In the genomic region with DNA sequence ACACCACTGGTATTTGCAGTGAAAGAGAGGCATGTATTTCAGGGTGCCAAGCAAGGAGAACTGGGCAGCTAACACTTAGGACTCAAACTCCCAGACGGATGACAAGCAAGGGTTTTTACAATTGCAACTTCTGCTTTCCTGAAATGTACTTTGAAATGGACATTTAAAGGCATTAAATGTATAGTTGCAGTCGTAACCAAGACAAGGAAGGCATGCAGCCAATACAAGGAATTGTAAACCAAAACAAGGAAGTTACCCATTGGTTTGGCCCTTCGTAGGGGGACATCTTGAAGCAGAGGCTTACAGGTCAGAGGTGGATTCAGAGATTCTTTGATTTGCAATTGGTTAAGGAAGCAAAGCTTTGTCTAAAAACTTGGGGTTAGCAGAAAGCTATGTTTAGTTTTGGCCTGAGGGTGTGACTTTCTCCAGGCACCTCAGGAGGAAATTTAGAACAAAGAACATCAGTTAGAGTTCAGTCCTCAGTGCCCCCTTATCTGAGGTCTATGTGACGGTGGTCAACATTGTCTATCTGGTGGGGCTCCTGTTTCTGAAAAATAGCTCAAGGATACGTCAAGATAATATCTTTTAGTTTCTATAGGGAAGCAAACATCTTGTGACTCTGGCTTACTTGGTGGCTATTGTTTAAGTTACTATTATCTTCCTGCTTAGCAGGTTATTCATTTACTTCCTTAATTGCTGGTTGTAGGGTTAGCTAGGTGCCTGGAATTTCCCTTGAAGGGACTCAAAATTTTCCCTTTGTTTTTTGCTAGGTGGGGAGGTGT, we compare ENCODE assay signal across 1 cellular context.
TF ChIP-seq lines count a peak whose summit lies in the region.

No MANE protein-coding gene starts in this region.

TF ChIP-seq in GM23338, 12 proteins besides CTCF, POLR2A, EP300 and RAD21 (continued from another document):
- TF ChIP-seq, protein P1, sequence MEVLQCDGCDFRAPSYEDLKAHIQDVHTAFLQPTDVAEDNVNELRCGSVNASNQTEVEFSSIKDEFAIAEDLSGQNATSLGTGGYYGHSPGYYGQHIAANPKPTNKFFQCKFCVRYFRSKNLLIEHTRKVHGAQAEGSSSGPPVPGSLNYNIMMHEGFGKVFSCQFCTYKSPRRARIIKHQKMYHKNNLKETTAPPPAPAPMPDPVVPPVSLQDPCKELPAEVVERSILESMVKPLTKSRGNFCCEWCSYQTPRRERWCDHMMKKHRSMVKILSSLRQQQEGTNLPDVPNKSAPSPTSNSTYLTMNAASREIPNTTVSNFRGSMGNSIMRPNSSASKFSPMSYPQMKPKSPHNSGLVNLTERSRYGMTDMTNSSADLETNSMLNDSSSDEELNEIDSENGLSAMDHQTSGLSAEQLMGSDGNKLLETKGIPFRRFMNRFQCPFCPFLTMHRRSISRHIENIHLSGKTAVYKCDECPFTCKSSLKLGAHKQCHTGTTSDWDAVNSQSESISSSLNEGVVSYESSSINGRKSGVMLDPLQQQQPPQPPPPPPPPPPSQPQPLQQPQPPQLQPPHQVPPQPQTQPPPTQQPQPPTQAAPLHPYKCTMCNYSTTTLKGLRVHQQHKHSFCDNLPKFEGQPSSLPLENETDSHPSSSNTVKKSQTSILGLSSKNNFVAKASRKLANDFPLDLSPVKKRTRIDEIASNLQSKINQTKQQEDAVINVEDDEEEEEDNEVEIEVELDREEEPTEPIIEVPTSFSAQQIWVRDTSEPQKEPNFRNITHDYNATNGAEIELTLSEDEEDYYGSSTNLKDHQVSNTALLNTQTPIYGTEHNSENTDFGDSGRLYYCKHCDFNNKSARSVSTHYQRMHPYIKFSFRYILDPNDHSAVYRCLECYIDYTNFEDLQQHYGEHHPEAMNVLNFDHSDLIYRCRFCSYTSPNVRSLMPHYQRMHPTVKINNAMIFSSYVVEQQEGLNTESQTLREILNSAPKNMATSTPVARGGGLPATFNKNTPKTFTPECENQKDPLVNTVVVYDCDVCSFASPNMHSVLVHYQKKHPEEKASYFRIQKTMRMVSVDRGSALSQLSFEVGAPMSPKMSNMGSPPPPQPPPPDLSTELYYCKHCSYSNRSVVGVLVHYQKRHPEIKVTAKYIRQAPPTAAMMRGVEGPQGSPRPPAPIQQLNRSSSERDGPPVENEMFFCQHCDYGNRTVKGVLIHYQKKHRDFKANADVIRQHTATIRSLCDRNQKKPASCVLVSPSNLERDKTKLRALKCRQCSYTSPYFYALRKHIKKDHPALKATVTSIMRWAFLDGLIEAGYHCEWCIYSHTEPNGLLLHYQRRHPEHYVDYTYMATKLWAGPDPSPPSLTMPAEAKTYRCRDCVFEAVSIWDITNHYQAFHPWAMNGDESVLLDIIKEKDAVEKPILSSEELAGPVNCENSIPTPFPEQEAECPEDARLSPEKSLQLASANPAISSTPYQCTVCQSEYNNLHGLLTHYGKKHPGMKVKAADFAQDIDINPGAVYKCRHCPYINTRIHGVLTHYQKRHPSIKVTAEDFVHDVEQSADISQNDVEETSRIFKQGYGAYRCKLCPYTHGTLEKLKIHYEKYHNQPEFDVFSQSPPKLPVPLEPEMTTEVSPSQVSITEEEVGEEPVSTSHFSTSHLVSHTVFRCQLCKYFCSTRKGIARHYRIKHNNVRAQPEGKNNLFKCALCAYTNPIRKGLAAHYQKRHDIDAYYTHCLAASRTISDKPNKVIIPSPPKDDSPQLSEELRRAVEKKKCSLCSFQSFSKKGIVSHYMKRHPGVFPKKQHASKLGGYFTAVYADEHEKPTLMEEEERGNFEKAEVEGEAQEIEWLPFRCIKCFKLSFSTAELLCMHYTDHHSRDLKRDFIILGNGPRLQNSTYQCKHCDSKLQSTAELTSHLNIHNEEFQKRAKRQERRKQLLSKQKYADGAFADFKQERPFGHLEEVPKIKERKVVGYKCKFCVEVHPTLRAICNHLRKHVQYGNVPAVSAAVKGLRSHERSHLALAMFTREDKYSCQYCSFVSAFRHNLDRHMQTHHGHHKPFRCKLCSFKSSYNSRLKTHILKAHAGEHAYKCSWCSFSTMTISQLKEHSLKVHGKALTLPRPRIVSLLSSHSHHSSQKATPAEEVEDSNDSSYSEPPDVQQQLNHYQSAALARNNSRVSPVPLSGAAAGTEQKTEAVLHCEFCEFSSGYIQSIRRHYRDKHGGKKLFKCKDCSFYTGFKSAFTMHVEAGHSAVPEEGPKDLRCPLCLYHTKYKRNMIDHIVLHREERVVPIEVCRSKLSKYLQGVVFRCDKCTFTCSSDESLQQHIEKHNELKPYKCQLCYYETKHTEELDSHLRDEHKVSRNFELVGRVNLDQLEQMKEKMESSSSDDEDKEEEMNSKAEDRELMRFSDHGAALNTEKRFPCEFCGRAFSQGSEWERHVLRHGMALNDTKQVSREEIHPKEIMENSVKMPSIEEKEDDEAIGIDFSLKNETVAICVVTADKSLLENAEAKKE (CRISPR knock-in tag; IDR thresholded peaks at IDR 0.05): no peak
- TF ChIP-seq, protein P2, sequence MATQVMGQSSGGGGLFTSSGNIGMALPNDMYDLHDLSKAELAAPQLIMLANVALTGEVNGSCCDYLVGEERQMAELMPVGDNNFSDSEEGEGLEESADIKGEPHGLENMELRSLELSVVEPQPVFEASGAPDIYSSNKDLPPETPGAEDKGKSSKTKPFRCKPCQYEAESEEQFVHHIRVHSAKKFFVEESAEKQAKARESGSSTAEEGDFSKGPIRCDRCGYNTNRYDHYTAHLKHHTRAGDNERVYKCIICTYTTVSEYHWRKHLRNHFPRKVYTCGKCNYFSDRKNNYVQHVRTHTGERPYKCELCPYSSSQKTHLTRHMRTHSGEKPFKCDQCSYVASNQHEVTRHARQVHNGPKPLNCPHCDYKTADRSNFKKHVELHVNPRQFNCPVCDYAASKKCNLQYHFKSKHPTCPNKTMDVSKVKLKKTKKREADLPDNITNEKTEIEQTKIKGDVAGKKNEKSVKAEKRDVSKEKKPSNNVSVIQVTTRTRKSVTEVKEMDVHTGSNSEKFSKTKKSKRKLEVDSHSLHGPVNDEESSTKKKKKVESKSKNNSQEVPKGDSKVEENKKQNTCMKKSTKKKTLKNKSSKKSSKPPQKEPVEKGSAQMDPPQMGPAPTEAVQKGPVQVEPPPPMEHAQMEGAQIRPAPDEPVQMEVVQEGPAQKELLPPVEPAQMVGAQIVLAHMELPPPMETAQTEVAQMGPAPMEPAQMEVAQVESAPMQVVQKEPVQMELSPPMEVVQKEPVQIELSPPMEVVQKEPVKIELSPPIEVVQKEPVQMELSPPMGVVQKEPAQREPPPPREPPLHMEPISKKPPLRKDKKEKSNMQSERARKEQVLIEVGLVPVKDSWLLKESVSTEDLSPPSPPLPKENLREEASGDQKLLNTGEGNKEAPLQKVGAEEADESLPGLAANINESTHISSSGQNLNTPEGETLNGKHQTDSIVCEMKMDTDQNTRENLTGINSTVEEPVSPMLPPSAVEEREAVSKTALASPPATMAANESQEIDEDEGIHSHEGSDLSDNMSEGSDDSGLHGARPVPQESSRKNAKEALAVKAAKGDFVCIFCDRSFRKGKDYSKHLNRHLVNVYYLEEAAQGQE (IDR thresholded peaks at IDR 0.05; ENCODE audit: unreplicated experiment): no peak
- no peak for TF ChIP-seq EZH2 (IDR thresholded peaks at IDR 0.05; ENCODE audit: low read depth, unreplicated experiment)
- no peak for TF ChIP-seq STAT1 (IDR thresholded peaks at IDR 0.05; ENCODE audit: unreplicated experiment)
- TF ChIP-seq POLR2AphosphoS5 (IDR thresholded peaks at IDR 0.05; ENCODE audit: low read depth): no peak
